Comparison of ENCODE assay signal across 1 cellular context in genomic region chr20:50405915-50406609, GRCh38.
TF ChIP-seq lines count a peak whose summit lies in the region.

No MANE protein-coding gene starts in this region.

TF ChIP-seq in HepG2, 621 proteins besides CTCF, POLR2A, EP300 and RAD21 (continued from another document and continues in another):
- peak; percentile 83 for TF ChIP-seq HOMEZ (CRISPR knock-in tag; IDR thresholded peaks at IDR 0.05; ENCODE audit: low read depth)
- no peak for TF ChIP-seq RAD51 (IDR thresholded peaks at IDR 0.05; ENCODE audit: borderline replicate concordance)
- TF ChIP-seq ZSCAN29 (CRISPR knock-in tag; conservative IDR thresholded peaks at IDR 0.05), result peak; percentile 86; the same call in 1 of the 2 replicates
- peak; percentile 88 for TF ChIP-seq MIER2 (CRISPR knock-in tag; IDR thresholded peaks at IDR 0.05)
- no peak for TF ChIP-seq GPBP1L1 (CRISPR knock-in tag; IDR thresholded peaks at IDR 0.05)
- TF ChIP-seq GATAD1 (CRISPR knock-in tag; IDR thresholded peaks at IDR 0.05), result 0 out of 2 replicates have a peak, but pooled peaks have one; percentile 50
- no peak for TF ChIP-seq USF2 (IDR thresholded peaks at IDR 0.05; ENCODE audit: low read depth, low read length)
- TF ChIP-seq USF2 (CRISPR knock-in tag; IDR thresholded peaks at IDR 0.05; ENCODE audit: borderline replicate concordance), result no peak
- TF ChIP-seq TGIF2 (CRISPR knock-in tag; IDR thresholded peaks at IDR 0.05), result 0 out of 2 replicates have a peak, but pooled peaks have one; percentile 40
- peak; percentile 58 for TF ChIP-seq ZBTB34 (CRISPR knock-in tag; IDR thresholded peaks at IDR 0.05)
- TF ChIP-seq NR1H2 (CRISPR knock-in tag; IDR thresholded peaks at IDR 0.05; ENCODE audit: borderline replicate concordance, low read depth), result no peak
- TF ChIP-seq ZGPAT (CRISPR knock-in tag; IDR thresholded peaks at IDR 0.05), result peak; percentile 96
- TF ChIP-seq SRF (IDR thresholded peaks at IDR 0.05; ENCODE audit: low read depth, low read length), result no peak
- no peak for TF ChIP-seq ZNF180 (CRISPR knock-in tag; IDR thresholded peaks at IDR 0.05; ENCODE audit: borderline replicate concordance, low read depth)
- peak; percentile 22; the same call in 1 of the 2 replicates for TF ChIP-seq ZNF232 (CRISPR knock-in tag; IDR thresholded peaks at IDR 0.05; ENCODE audit: borderline replicate concordance)
- TF ChIP-seq PRPF4 (IDR thresholded peaks at IDR 0.05; ENCODE audit: low read depth, low read length, poor library complexity, severe bottlenecking), result peak; percentile 49
- TF ChIP-seq ZC3H13 (CRISPR knock-in tag; IDR thresholded peaks at IDR 0.05), result no peak
- TF ChIP-seq ZNF678 (CRISPR knock-in tag; IDR thresholded peaks at IDR 0.05), result no peak
- no peak; the same call in 1 of the 2 replicates for TF ChIP-seq ZNF7 (CRISPR knock-in tag; IDR thresholded peaks at IDR 0.05)
- TF ChIP-seq ZNF414 (CRISPR knock-in tag; IDR thresholded peaks at IDR 0.05), result no peak
- TF ChIP-seq ZBTB7A (CRISPR knock-in tag; IDR thresholded peaks at IDR 0.05), result peak; percentile 73; the same call in 1 of the 2 replicates
- no peak for TF ChIP-seq GPN1 (CRISPR knock-in tag; IDR thresholded peaks at IDR 0.05; ENCODE audit: borderline replicate concordance)
- no peak for TF ChIP-seq NBN (conservative IDR thresholded peaks at IDR 0.05)
- TF ChIP-seq FOXP4 (CRISPR knock-in tag; IDR thresholded peaks at IDR 0.05), result peak; percentile 98
- TF ChIP-seq MEIS2 (CRISPR knock-in tag; IDR thresholded peaks at IDR 0.05), result peak; percentile 100
- TF ChIP-seq MXD1 (CRISPR knock-in tag; IDR thresholded peaks at IDR 0.05), result no peak
- no peak for TF ChIP-seq ZNF484 (CRISPR knock-in tag; IDR thresholded peaks at IDR 0.05; ENCODE audit: borderline replicate concordance, low read depth)
- no peak for TF ChIP-seq ZNF616 (CRISPR knock-in tag; IDR thresholded peaks at IDR 0.05; ENCODE audit: low read depth)
- TF ChIP-seq ZNF609 (CRISPR knock-in tag; IDR thresholded peaks at IDR 0.05; ENCODE audit: borderline replicate concordance), result peak; percentile 92
- no peak; the same call in 1 of the 2 replicates for TF ChIP-seq MYC (CRISPR knock-in tag; IDR thresholded peaks at IDR 0.05; ENCODE audit: borderline replicate concordance)
- TF ChIP-seq ZNF839 (CRISPR knock-in tag; IDR thresholded peaks at IDR 0.05; ENCODE audit: borderline replicate concordance), result no peak
- no peak for TF ChIP-seq ZNF335 (CRISPR knock-in tag; IDR thresholded peaks at IDR 0.05)
- TF ChIP-seq SRSF4 (IDR thresholded peaks at IDR 0.05; ENCODE audit: low read depth, low read length, poor library complexity, severe bottlenecking), result no peak
- 0 out of 2 replicates have a peak, but pooled peaks have one; percentile 72 for TF ChIP-seq ZNF34 (CRISPR knock-in tag; IDR thresholded peaks at IDR 0.05; ENCODE audit: borderline replicate concordance)
- TF ChIP-seq MLX (CRISPR knock-in tag; IDR thresholded peaks at IDR 0.05), result peak; percentile 93; the same call in 1 of the 2 replicates
- no peak for TF ChIP-seq ELK4 (CRISPR knock-in tag; IDR thresholded peaks at IDR 0.05; ENCODE audit: borderline replicate concordance)
- TF ChIP-seq PRMT3 (CRISPR knock-in tag; IDR thresholded peaks at IDR 0.05; ENCODE audit: borderline replicate concordance, low read depth), result no peak
- no peak for TF ChIP-seq DR1 (CRISPR knock-in tag; IDR thresholded peaks at IDR 0.05)
- TF ChIP-seq CCDC6 (CRISPR knock-in tag; IDR thresholded peaks at IDR 0.05), result no peak
- TF ChIP-seq ZNF614 (CRISPR knock-in tag; IDR thresholded peaks at IDR 0.05; ENCODE audit: borderline replicate concordance), result peak; percentile 92; the same call in 1 of the 2 replicates
- peak; percentile 100 for TF ChIP-seq RCOR2 (CRISPR knock-in tag; IDR thresholded peaks at IDR 0.05)
- peak; percentile 42 for TF ChIP-seq FOXA1 (IDR thresholded peaks at IDR 0.05)
- TF ChIP-seq FOXA1 (CRISPR knock-in tag; IDR thresholded peaks at IDR 0.05), result peak; percentile 99
- peak; percentile 89 for TF ChIP-seq SAP130 (CRISPR knock-in tag; IDR thresholded peaks at IDR 0.05; ENCODE audit: low read depth)
- TF ChIP-seq MAFF (IDR thresholded peaks at IDR 0.05; ENCODE audit: low read depth, low read length), result no peak
- TF ChIP-seq EHMT2 (IDR thresholded peaks at IDR 0.05; ENCODE audit: borderline replicate concordance, low read depth, low read length), result peak; percentile 94; the same call in 1 of the 2 replicates
- no peak for TF ChIP-seq ZNF160 (CRISPR knock-in tag; IDR thresholded peaks at IDR 0.05)
- TF ChIP-seq ATF7 (IDR thresholded peaks at IDR 0.05), result no peak
- TF ChIP-seq ATF7 (CRISPR knock-in tag; IDR thresholded peaks at IDR 0.05), result no peak
